In the genomic region with DNA sequence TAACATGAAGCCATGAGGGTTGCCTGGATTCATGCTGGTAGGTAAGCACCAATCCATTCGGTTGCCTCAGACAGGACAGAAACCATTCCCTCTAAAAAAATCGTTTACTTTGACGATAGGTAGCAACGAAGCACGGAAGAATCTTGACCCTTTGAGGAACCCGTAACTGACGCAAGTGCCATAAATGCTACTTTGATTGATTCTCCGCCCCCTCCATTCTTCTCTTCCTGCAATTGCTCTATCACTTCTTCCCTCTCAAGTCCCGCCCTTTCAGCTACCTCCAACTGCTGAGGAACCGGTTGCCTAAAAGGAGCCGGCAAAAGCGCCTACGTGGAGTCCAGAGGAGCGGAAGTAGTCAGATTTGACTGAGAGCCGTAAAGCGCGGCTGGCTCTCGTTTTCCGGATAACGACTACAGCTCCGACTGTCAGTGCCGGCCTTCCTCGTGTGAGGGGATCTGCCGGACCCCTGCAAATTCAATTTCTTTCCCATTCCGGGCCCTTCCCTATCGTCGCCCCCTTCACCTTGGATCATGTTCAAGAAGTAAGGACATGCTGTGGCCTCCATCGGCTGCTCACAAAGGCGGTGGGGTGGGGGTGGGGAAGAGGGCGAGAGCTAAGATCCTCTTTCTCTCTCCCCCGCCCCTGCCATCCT, we compare ENCODE assay signal across 1 cellular context.
TF ChIP-seq lines count a peak whose summit lies in the region.

Gene MCTS1 (plus strand): TSS at position 395 of the 652 bp plus-strand sequence. CDS start 136 bp downstream, at position 531.

TF ChIP-seq in HepG2, 621 proteins besides CTCF, POLR2A, EP300 and RAD21 (continued from another document and continues in another):
- TF ChIP-seq, protein P1, sequence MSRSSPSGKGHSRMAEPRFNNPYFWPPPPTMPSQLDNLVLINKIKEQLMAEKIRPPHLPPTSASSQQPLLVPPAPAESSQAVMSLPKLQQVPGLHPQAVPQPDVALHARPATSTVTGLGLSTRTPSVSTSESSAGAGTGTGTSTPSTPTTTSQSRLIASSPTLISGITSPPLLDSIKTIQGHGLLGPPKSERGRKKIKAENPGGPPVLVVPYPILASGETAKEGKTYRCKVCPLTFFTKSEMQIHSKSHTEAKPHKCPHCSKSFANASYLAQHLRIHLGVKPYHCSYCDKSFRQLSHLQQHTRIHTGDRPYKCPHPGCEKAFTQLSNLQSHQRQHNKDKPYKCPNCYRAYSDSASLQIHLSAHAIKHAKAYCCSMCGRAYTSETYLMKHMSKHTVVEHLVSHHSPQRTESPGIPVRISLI (CRISPR knock-in tag; IDR thresholded peaks at IDR 0.05; ENCODE audit: borderline replicate concordance), result peak; percentile 54; the same call in 1 of the 2 replicates
- TF ChIP-seq SNAPC4 (CRISPR knock-in tag; IDR thresholded peaks at IDR 0.05), result no peak
- TF ChIP-seq, protein P2, sequence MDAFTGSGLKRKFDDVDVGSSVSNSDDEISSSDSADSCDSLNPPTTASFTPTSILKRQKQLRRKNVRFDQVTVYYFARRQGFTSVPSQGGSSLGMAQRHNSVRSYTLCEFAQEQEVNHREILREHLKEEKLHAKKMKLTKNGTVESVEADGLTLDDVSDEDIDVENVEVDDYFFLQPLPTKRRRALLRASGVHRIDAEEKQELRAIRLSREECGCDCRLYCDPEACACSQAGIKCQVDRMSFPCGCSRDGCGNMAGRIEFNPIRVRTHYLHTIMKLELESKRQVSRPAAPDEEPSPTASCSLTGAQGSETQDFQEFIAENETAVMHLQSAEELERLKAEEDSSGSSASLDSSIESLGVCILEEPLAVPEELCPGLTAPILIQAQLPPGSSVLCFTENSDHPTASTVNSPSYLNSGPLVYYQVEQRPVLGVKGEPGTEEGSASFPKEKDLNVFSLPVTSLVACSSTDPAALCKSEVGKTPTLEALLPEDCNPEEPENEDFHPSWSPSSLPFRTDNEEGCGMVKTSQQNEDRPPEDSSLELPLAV (CRISPR knock-in tag; conservative IDR thresholded peaks at IDR 0.05; ENCODE audit: low read depth), result no peak
- 0 out of 2 replicates have a peak, but pooled peaks have one; percentile 21 for TF ChIP-seq NCOA2 (CRISPR knock-in tag; IDR thresholded peaks at IDR 0.05)
- no peak for TF ChIP-seq ZNF7 (CRISPR knock-in tag; IDR thresholded peaks at IDR 0.05)
- peak; percentile 61; the same call in 1 of the 2 replicates for TF ChIP-seq SMAD3 (CRISPR knock-in tag; IDR thresholded peaks at IDR 0.05)
- TF ChIP-seq ZFYVE20 (CRISPR knock-in tag; IDR thresholded peaks at IDR 0.05; ENCODE audit: borderline replicate concordance, low read depth), result no peak
- no peak for TF ChIP-seq RNF2 (conservative IDR thresholded peaks at IDR 0.05; ENCODE audit: low read depth)
- TF ChIP-seq KDM3A (CRISPR knock-in tag; IDR thresholded peaks at IDR 0.05; ENCODE audit: low read depth), result no peak
- peak; percentile 75 for TF ChIP-seq KMT2B (CRISPR knock-in tag; IDR thresholded peaks at IDR 0.05)
- no peak for TF ChIP-seq HNF4A (CRISPR knock-in tag; IDR thresholded peaks at IDR 0.05)
- TF ChIP-seq ZNF781 (CRISPR knock-in tag; IDR thresholded peaks at IDR 0.05; ENCODE audit: borderline replicate concordance, not compliant biosample characterization), result no peak
- no peak for TF ChIP-seq MXD4 (CRISPR knock-in tag; IDR thresholded peaks at IDR 0.05)
- TF ChIP-seq ZNF160 (CRISPR knock-in tag; IDR thresholded peaks at IDR 0.05), result no peak
- TF ChIP-seq ZBTB3 (CRISPR knock-in tag; IDR thresholded peaks at IDR 0.05; ENCODE audit: borderline replicate concordance, low read depth), result no peak
- TF ChIP-seq POLR2G (IDR thresholded peaks at IDR 0.05; ENCODE audit: low read depth, low read length), result peak; percentile 72
- no peak for TF ChIP-seq JUNB (CRISPR knock-in tag; IDR thresholded peaks at IDR 0.05; ENCODE audit: borderline replicate concordance)
- no peak for TF ChIP-seq ZNF619 (CRISPR knock-in tag; IDR thresholded peaks at IDR 0.05)
- TF ChIP-seq, protein P3, sequence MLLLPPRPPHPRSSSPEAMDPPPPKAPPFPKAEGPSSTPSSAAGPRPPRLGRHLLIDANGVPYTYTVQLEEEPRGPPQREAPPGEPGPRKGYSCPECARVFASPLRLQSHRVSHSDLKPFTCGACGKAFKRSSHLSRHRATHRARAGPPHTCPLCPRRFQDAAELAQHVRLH (CRISPR knock-in tag; IDR thresholded peaks at IDR 0.05; ENCODE audit: borderline replicate concordance, low read depth), result no peak
- TF ChIP-seq, protein P4, sequence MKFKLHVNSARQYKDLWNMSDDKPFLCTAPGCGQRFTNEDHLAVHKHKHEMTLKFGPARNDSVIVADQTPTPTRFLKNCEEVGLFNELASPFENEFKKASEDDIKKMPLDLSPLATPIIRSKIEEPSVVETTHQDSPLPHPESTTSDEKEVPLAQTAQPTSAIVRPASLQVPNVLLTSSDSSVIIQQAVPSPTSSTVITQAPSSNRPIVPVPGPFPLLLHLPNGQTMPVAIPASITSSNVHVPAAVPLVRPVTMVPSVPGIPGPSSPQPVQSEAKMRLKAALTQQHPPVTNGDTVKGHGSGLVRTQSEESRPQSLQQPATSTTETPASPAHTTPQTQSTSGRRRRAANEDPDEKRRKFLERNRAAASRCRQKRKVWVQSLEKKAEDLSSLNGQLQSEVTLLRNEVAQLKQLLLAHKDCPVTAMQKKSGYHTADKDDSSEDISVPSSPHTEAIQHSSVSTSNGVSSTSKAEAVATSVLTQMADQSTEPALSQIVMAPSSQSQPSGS (CRISPR knock-in tag; IDR thresholded peaks at IDR 0.05), result peak; percentile 50; the same call in 1 of the 2 replicates
- TF ChIP-seq ELF1 (CRISPR knock-in tag; IDR thresholded peaks at IDR 0.05), result peak; percentile 68; the same call in 1 of the 2 replicates
- 0 out of 2 replicates have a peak, but pooled peaks have one; percentile 46 for TF ChIP-seq PHF21A (CRISPR knock-in tag; IDR thresholded peaks at IDR 0.05)
- no peak for TF ChIP-seq SAFB2 (CRISPR knock-in tag; IDR thresholded peaks at IDR 0.05; ENCODE audit: borderline replicate concordance, low read depth)
- no peak for TF ChIP-seq CREB1 (IDR thresholded peaks at IDR 0.05)
- peak; percentile 89 for TF ChIP-seq CREB1 (CRISPR knock-in tag; IDR thresholded peaks at IDR 0.05)
- TF ChIP-seq ZNF30 (CRISPR knock-in tag; IDR thresholded peaks at IDR 0.05), result no peak
- TF ChIP-seq BRCA1 (CRISPR knock-in tag; IDR thresholded peaks at IDR 0.05), result no peak
- no peak for TF ChIP-seq ZNF691 (CRISPR knock-in tag; IDR thresholded peaks at IDR 0.05; ENCODE audit: borderline replicate concordance, low read depth)
- TF ChIP-seq U2AF1 (optimal IDR thresholded peaks at IDR 0.05; ENCODE audit: low read depth, low read length), result no peak
- no peak for TF ChIP-seq HOXD1 (CRISPR knock-in tag; IDR thresholded peaks at IDR 0.05)
- TF ChIP-seq KAT2B (IDR thresholded peaks at IDR 0.05; ENCODE audit: borderline replicate concordance, low read depth, low read length), result no peak
- TF ChIP-seq, protein P5, sequence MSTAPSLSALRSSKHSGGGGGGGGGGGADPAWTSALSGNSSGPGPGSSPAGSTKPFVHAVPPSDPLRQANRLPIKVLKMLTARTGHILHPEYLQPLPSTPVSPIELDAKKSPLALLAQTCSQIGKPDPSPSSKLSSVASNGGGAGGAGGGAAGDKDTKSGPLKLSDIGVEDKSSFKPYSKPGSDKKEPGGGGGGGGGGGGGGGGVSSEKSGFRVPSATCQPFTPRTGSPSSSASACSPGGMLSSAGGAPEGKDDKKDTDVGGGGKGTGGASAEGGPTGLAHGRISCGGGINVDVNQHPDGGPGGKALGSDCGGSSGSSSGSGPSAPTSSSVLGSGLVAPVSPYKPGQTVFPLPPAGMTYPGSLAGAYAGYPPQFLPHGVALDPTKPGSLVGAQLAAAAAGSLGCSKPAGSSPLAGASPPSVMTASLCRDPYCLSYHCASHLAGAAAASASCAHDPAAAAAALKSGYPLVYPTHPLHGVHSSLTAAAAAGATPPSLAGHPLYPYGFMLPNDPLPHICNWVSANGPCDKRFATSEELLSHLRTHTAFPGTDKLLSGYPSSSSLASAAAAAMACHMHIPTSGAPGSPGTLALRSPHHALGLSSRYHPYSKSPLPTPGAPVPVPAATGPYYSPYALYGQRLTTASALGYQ (CRISPR knock-in tag; IDR thresholded peaks at IDR 0.05), result no peak
- peak; percentile 77 for TF ChIP-seq ASH2L (IDR thresholded peaks at IDR 0.05; ENCODE audit: insufficient read length, low read depth, low read length)
- TF ChIP-seq, protein P6, sequence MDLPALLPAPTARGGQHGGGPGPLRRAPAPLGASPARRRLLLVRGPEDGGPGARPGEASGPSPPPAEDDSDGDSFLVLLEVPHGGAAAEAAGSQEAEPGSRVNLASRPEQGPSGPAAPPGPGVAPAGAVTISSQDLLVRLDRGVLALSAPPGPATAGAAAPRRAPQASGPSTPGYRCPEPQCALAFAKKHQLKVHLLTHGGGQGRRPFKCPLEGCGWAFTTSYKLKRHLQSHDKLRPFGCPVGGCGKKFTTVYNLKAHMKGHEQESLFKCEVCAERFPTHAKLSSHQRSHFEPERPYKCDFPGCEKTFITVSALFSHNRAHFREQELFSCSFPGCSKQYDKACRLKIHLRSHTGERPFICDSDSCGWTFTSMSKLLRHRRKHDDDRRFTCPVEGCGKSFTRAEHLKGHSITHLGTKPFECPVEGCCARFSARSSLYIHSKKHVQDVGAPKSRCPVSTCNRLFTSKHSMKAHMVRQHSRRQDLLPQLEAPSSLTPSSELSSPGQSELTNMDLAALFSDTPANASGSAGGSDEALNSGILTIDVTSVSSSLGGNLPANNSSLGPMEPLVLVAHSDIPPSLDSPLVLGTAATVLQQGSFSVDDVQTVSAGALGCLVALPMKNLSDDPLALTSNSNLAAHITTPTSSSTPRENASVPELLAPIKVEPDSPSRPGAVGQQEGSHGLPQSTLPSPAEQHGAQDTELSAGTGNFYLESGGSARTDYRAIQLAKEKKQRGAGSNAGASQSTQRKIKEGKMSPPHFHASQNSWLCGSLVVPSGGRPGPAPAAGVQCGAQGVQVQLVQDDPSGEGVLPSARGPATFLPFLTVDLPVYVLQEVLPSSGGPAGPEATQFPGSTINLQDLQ (CRISPR knock-in tag; IDR thresholded peaks at IDR 0.05), result no peak
- TF ChIP-seq PRDM4 (CRISPR knock-in tag; IDR thresholded peaks at IDR 0.05; ENCODE audit: borderline replicate concordance), result no peak
- no peak; the same call in 1 of the 2 replicates for TF ChIP-seq REPIN1 (CRISPR knock-in tag; IDR thresholded peaks at IDR 0.05; ENCODE audit: borderline replicate concordance, low read depth)
